Comparison of ENCODE assay signal across 8 cellular contexts in genomic region chr17:8289103-8289397, GRCh38. TPM values are rescaled to one million over a fixed set of nuclear protein-coding genes. Genes with fewer than 3 reads are reported as not detected.
DNase-seq lines count a peak whose midpoint lies in the region; ATAC-seq and TF ChIP-seq lines count a peak whose summit lies in the region.

No MANE protein-coding gene starts in this region.

- no peaks in the 10 kb centered on the region for H3K36me3 ChIP-seq in Loucy (ENCODE audit: insufficient read depth, low read length)
- H3K36me3 ChIP-seq in breast epithelium: no peaks in the 10 kb centered on the region
- H3K36me3 ChIP-seq in mesodermal cell (ENCODE audit: control insufficient read depth, insufficient read depth, low read length): peaks cover 5% of the 10 kb centered on the region
- no peaks in the 10 kb centered on the region for H3K36me3 ChIP-seq in vagina

- H3K27me3 ChIP-seq in Loucy (ENCODE audit: insufficient read depth, low read length, poor library complexity, severe bottlenecking) (no peaks in the 10 kb centered on the region), breast epithelium (no peaks in the 10 kb centered on the region), vagina (no peaks in the 10 kb centered on the region)

- TF ChIP-seq CTCF in Loucy (conservative IDR thresholded peaks at IDR 0.05; ENCODE audit: low read length) (no peak), breast epithelium (IDR thresholded peaks at IDR 0.05) (no peak), vagina (IDR thresholded peaks at IDR 0.05) (no peak)

- no peaks in the 10 kb centered on the region for H4K20me1 ChIP-seq in Loucy (ENCODE audit: insufficient read depth, low read length, poor library complexity, severe bottlenecking)

- peaks cover 57% of the 10 kb centered on the region for H3K4me1 ChIP-seq in Loucy (ENCODE audit: insufficient read depth, low read length, poor library complexity, severe bottlenecking)
- no peaks in the 10 kb centered on the region for H3K4me1 ChIP-seq in breast epithelium
- peaks cover 3% of the 10 kb centered on the region for H3K4me1 ChIP-seq in mesodermal cell (ENCODE audit: control insufficient read depth, insufficient read depth, low read length, poor library complexity, severe bottlenecking)
- peaks cover 18% of the 10 kb centered on the region for H3K4me1 ChIP-seq in vagina

- H3K27ac ChIP-seq in breast epithelium (peak overlapping the region; percentile 94 to 96), mesodermal cell (ENCODE audit: low read depth, low read length, severe bottlenecking) (no peak overlapping the region), vagina (peak overlapping the region; percentile 92)

- peak overlapping the region; percentile 93 for H3K9ac ChIP-seq in Loucy (ENCODE audit: low read depth, low read length, poor library complexity, severe bottlenecking)

- H3F3A ChIP-seq in Loucy (ENCODE audit: low read depth): no peaks in the 10 kb centered on the region

- DNase-seq in breast epithelium (ENCODE audit: low spot score in 2 of 2) (no peak), vagina (ENCODE audit: extremely low spot score in 2 of 2) (no peak), NCI-H774 (lab: John Stamatoyannopoulos, UW) (no peak), A172 (ENCODE audit: low spot score) (no peak)

- peak overlapping the region; percentile 98 for H3K4me2 ChIP-seq in Loucy (ENCODE audit: low read depth, low read length, poor library complexity, severe bottlenecking)

- H3K79me2 ChIP-seq in Loucy (ENCODE audit: insufficient read depth, low read length): peaks cover 40% of the 10 kb centered on the region

- intact Hi-C loops in breast epithelium (cut with DNase I; ENCODE audit: low total_unique reads) (no loop called here), vagina (cut with DNase I) (no loop called here)

- peak overlapping the region; percentile 98 for H2AFZ ChIP-seq in Loucy (ENCODE audit: low read length)

- peak overlapping the region; percentile 93 for H3K4me3 ChIP-seq in Loucy (ENCODE audit: low read length, poor library complexity, severe bottlenecking)
- peak overlapping the region; percentile 80 to 84 (median 80) for H3K4me3 ChIP-seq in breast epithelium
- H3K4me3 ChIP-seq in mesodermal cell (ENCODE audit: extremely low read depth, insufficient read depth, low read length, poor library complexity, severe bottlenecking): peak overlapping the region; percentile 65
- H3K4me3 ChIP-seq in vagina: peak overlapping the region; percentile 83 to 91

- TF ChIP-seq POLR2A in GM18505 (IDR thresholded peaks at IDR 0.05; ENCODE audit: borderline replicate concordance, extremely low read depth, insufficient read depth, insufficient read length) (no peak), breast epithelium (IDR thresholded peaks at IDR 0.05) (no peak), vagina (IDR thresholded peaks at IDR 0.05) (no peak)

- H3K9me3 ChIP-seq in Loucy (ENCODE audit: insufficient read depth, low read depth, low read length) (no peaks in the 10 kb centered on the region), breast epithelium (no peaks in the 10 kb centered on the region), mesodermal cell (ENCODE audit: control insufficient read depth, low read length) (no peaks in the 10 kb centered on the region), vagina (no peaks in the 10 kb centered on the region)

- WGBS in mesodermal cell (ENCODE audit: insufficient coverage in 2 of 2), 2 experiments: 3 to 11% methylated on average over 9 to 11 of the region's 17 CpGs

- ATAC-seq in GM18505 (IDR thresholded peaks at IDR 0.05; ENCODE audit: unreplicated experiment) (peak; percentile 34), GM18519 (IDR thresholded peaks at IDR 0.05; ENCODE audit: low FRiP score, unreplicated experiment) (no peak)

- H3K9me2 ChIP-seq in Loucy (replicated peaks; ENCODE audit: low read depth, low read length): no peaks in the 10 kb centered on the region

RNA-seq across cellular contexts. Expression of gene RANGRF, which starts 0.6 kb away (rescaled TPM):
- total RNA-seq in breast epithelium (10 to 100 TPM; 22.1 to 25.2 (median 23.1) TPM), vagina (19.4 TPM)
- polyA plus RNA-seq in mesodermal cell (2013, experiment 1 of 2): 37.8 TPM
- 33.6 TPM for polyA plus RNA-seq in mesodermal cell (2013, experiment 2 of 2)
- total RNA-seq in A172 (2014; rRNA removed; shearing (Covaris generic)): 12.1 and 17.4 TPM in 2 replicates

RNA-seq across cellular contexts. Expression of gene SLC25A35, which starts 6.2 kb away (rescaled TPM):
- 1 to 10 TPM in 2 of 3 donors, under 1 TPM in 1; 0.96 to 4.7 (median 3.3) TPM for total RNA-seq in breast epithelium
- 2.5 TPM for polyA plus RNA-seq in mesodermal cell (2013, experiment 1 of 2)
- 2.0 TPM for polyA plus RNA-seq in mesodermal cell (2013, experiment 2 of 2)
- 8.3 TPM for total RNA-seq in vagina
- 0.60 and 3.2 TPM in 2 replicates for total RNA-seq in A172 (2014; rRNA removed; shearing (Covaris generic))

RNA-seq across cellular contexts. Expression of gene ARHGEF15, which starts 21.0 kb away (rescaled TPM):
- 10 to 100 TPM in 2 of 3 donors, 1 to 10 TPM in 1; 2.9 to 75.4 (median 11.5) TPM for total RNA-seq in breast epithelium
- 4.8 TPM for polyA plus RNA-seq in mesodermal cell (2013, experiment 1 of 2)
- polyA plus RNA-seq in mesodermal cell (2013, experiment 2 of 2): 3.7 TPM
- 17.2 TPM for total RNA-seq in vagina
- total RNA-seq in A172 (2014; rRNA removed; shearing (Covaris generic)): not detected in 2 replicates

RNA-seq across cellular contexts. Expression of gene PFAS, which starts 40.0 kb away (rescaled TPM):
- total RNA-seq in breast epithelium: 10 to 100 TPM; 10.2 to 23.6 (median 18.7) TPM
- 23.6 TPM for polyA plus RNA-seq in mesodermal cell (2013, experiment 1 of 2)
- polyA plus RNA-seq in mesodermal cell (2013, experiment 2 of 2): 22.0 TPM
- 36.3 TPM for total RNA-seq in vagina
- 28.0 and 29.3 TPM in 2 replicates for total RNA-seq in A172 (2014; rRNA removed; shearing (Covaris generic))

RNA-seq across cellular contexts. Expression of gene CTC1, which starts 41.2 kb away (rescaled TPM):
- total RNA-seq in breast epithelium (10 to 100 TPM; 12.8 to 35.7 (median 32.1) TPM), vagina (33.9 TPM)
- 8.3 TPM for polyA plus RNA-seq in mesodermal cell (2013, experiment 1 of 2)
- 14.8 TPM for polyA plus RNA-seq in mesodermal cell (2013, experiment 2 of 2)
- 3.2 and 7.7 TPM in 2 replicates for total RNA-seq in A172 (2014; rRNA removed; shearing (Covaris generic))
